8 cellular contexts compared by ENCODE assay signal in the genomic region with DNA sequence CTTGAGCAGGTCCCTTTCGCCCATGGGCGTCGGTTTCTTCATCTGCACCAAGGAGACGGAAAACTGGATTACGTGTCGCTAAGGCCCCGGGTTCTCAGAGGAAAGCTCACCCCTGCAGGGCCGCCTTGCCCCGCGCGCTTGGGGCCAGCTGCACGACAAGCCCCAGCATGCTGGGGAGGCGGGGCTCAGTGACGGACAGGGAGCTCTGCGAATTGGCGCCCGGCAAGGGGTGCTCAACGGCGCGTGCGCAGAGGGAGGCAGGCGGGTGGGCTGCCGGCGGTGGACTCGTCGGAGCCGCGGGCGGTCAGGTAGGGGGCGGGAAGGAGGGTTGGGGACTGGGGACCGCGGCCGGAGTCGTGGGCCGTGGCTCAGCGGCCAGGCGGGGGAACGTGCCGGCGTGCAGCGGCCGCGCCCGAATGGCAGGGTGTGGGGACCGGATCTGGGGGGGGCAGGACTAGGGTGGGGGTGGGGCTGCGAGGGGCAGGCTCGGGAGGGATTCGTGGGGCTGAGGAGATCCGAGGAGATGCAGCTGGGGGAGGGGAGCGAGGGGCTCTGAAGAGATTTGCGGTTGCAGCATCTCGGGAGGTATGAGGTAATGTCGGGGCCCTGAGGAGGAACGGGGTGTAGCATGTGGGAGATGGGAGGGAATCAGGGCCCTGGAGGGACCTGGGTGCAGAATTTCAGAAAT.
A peak's percentile ranks its signal among the peaks of the same experiment; 100 is the strongest.
DNase-seq lines count a peak whose midpoint lies in the region; ATAC-seq and TF ChIP-seq lines count a peak whose summit lies in the region.

TSS of gene TRIM32 (plus strand) at position 232 of the 688 bp plus-strand sequence. CDS start 10,438 bp downstream, outside the sequence.

- DNase-seq in AG10803 (ENCODE audit: low read depth) = peak; percentile 87
- peak; percentile 87 for DNase-seq in NCI-H510A (lab: John Stamatoyannopoulos, UW)
- DNase-seq in activated CD4-positive, alpha-beta T cell treated with anti-CD3 and anti-CD28 coated beads for 48 hours = peak; percentile 95
- DNase-seq in coronary artery (ENCODE audit: low spot score) = peak; percentile 91
- peak; percentile 95 to 97 for DNase-seq in stimulated activated CD4-positive, alpha-beta T cell treated with anti-CD3 and anti-CD28 coated beads, Interleukin-1b, Interleukin-23, amount 100 ng/mL, for 4 hours (ENCODE audit: low read depth in 2 of 2)

- H3K27ac ChIP-seq in coronary artery (peak within 1 kb of the TSS; percentile 71 to 91), layer of hippocampus (ENCODE audit: low read depth, low read length) (peak within 1 kb of the TSS; percentile 31)

- no peak for TF ChIP-seq CTCF in AG10803 (conservative IDR thresholded peaks at IDR 0.05; ENCODE audit: low read length)
- no peak for TF ChIP-seq CTCF in coronary artery (IDR thresholded peaks at IDR 0.05)

- ATAC-seq in GM19035 (IDR thresholded peaks at IDR 0.05; ENCODE audit: unreplicated experiment) (peak; percentile 99), HG03280 (IDR thresholded peaks at IDR 0.05; ENCODE audit: unreplicated experiment) (peak; percentile 99)

- peak within 1 kb of the TSS; percentile 85 for H3K4me3 ChIP-seq in AG10803 (ENCODE audit: low read length)
- H3K4me3 ChIP-seq in coronary artery = peak within 1 kb of the TSS; percentile 97

- no peaks in the 10 kb centered on the region for H3K27me3 ChIP-seq in layer of hippocampus (ENCODE audit: control insufficient read depth, insufficient read depth, low read length)

Comparison
In these comparisons a context has a peak if more than half of its experiments do, and no peak if none do; other contexts are left out.
1. Peak in every context shown above with its lines: DNase-seq, ATAC-seq, H3K4me3 ChIP-seq and H3K27ac ChIP-seq.